In genomic region chr4:19807505-19807904, GRCh38 we compare ENCODE assay signal across 14 cellular contexts.
DNase-seq lines count a peak whose midpoint lies in the region; FAIRE-seq and TF ChIP-seq lines count a peak whose summit lies in the region.
"Had no signal": no experiment of that assay in that cellular context is flagged by ENCODE, and none has a peak within 500 bp of the region (broad histone marks: within the 10 kb centered on the region; RNA-seq: fewer than 3 reads in every experiment).

No MANE protein-coding gene starts in this region.

- H3K36me3 ChIP-seq in Peyer's patch = no peaks in the 10 kb centered on the region
- H3K36me3 ChIP-seq in HAP-1 (replicated peaks) = no peaks in the 10 kb centered on the region
- H3K36me3 ChIP-seq: left ventricle myocardium inferior, neutrophil had no signal

- no peaks in the 10 kb centered on the region for H3K9me3 ChIP-seq in Peyer's patch
- H3K9me3 ChIP-seq in HAP-1 = no peaks in the 10 kb centered on the region
- H3K9me3 ChIP-seq: left ventricle myocardium inferior, neutrophil had no signal

- H3K4me3 ChIP-seq in AG04449 (ENCODE audit: low read depth, low read length) (no peak overlapping the region), cardiac fibroblast (replicated peaks in 1 of 2; ENCODE audit: low read depth in 2 of 2, low read length in 2 of 2) (no peak overlapping the region), Peyer's patch (no peak overlapping the region), HAP-1 (no peak overlapping the region)
- H3K4me3 ChIP-seq: left ventricle myocardium inferior had no signal

- H3K4me1 ChIP-seq in Peyer's patch (no peaks in the 10 kb centered on the region), HAP-1 (no peaks in the 10 kb centered on the region)
- H3K4me1 ChIP-seq: left ventricle myocardium inferior had no signal

- DNase-seq in AG04449 (ENCODE audit: low read depth, low spot score) = peak; percentile 33
- peak; percentile 3 for DNase-seq in HPDE6-E6E7 (ENCODE audit: extremely low spot score)
- peak; percentile 69 to 79 for DNase-seq in cardiac fibroblast (ENCODE audit: low read depth in 2 of 2)
- DNase-seq in left kidney (ENCODE audit: low read depth, low spot score) = peak; percentile 74
- no peak for DNase-seq in Peyer's patch
- DNase-seq in HAP-1 (ENCODE audit: low spot score in 2 of 2) = no peak
- DNase-seq in activated CD8-positive, alpha-beta memory T cell treated with anti-CD3 and anti-CD28 coated beads, Interleukin-2, amount 50 U/mL, for 48 hours = no peak
- DNase-seq in GM19239 (ENCODE audit: insufficient read length, low spot score) = no peak
- DNase-seq: activated CD4-positive, alpha-beta T cell treated with anti-CD3 and anti-CD28 coated beads, Interleukin-2, amount 10 ng/mL, durations not matched to agents 24 days and 14 days; left ventricle myocardium inferior; NCI-H146; stimulated activated CD4-positive, alpha-beta T cell treated with anti-CD3 and anti-CD28 coated beads, Interleukin-12 subunit alpha, Interleukin-12 subunit beta, amount 100 ng/mL, for 4 hours had no signal

- no peak for FAIRE-seq in GM19239 (lab: Jason Lieb, UNC)
- FAIRE-seq: frontal cortex had no signal

- in situ Hi-C loops in HAP-1 (cut with MboI; ENCODE audit: low sequenced_read_pairs) = no loop called here

- POLR2A ChIA-PET in AG04449 (lab: Yijun Ruan, JAX) = no interaction called here

- CTCF ChIA-PET in AG04449 (lab: Yijun Ruan, JAX) = no interaction called here

- TF ChIP-seq POLR2A in Peyer's patch (IDR thresholded peaks at IDR 0.05) = no peak

- H3K27me3 ChIP-seq in Peyer's patch = no peaks in the 10 kb centered on the region
- H3K27me3 ChIP-seq in HAP-1 (ENCODE audit: low read depth) = no peaks in the 10 kb centered on the region; the same call in 1 of the 2 replicates
- H3K27me3 ChIP-seq: neutrophil had no signal

- no peak overlapping the region for H3K27ac ChIP-seq in Peyer's patch
- H3K27ac ChIP-seq: left ventricle myocardium inferior, neutrophil had no signal

- TF ChIP-seq CTCF in AG04449 (IDR thresholded peaks at IDR 0.05; ENCODE audit: insufficient read depth, low read length, missing control alignments) (no peak), cardiac fibroblast (IDR thresholded peaks at IDR 0.05; ENCODE audit: low read depth, low read length) (no peak), Peyer's patch (IDR thresholded peaks at IDR 0.05) (no peak)

Comparison
In these comparisons a context has a peak if more than half of its experiments do, and no peak if none do; other contexts are left out.
1. DNase-seq: peak in AG04449 (single experiment), HPDE6-E6E7 (single experiment), cardiac fibroblast (2 of 2) and left kidney (single experiment); none in Peyer's patch (0 of 3), HAP-1 (0 of 2), activated CD8-positive, alpha-beta memory T cell treated with anti-CD3 and anti-CD28 coated beads, Interleukin-2, amount 50 U/mL, for 48 hours (single experiment) and GM19239 (single experiment).